In the genomic region with DNA sequence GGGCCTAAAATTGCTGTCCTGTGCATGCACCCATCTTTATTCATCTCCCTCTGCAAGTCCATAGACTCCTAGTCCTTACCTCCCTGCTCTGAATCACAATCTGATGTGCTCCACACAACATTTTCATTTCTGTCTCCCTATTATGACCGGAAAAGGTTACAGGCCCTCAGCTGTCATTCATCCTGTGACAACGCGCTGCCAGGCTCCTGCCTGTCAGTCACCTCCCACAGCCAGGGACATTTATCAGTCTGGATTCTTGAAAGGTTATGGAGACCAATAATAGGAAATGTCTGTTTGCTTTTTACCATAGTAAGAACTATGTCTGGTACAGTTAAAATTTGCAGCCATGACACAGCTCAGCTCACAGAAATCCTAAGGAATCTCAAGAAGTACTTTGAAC, we compare ENCODE assay signal across 27 cellular contexts.
"Had no signal": no experiment of that assay in that cellular context is flagged by ENCODE, and none has a peak within 500 bp of the region (broad histone marks: within the 10 kb centered on the region; RNA-seq: fewer than 3 reads in every experiment).

No MANE protein-coding gene starts in this region.

- DNase-seq: activated CD4-positive, alpha-beta T cell treated with anti-CD3 and anti-CD28 coated beads, Interleukin-2, amount 10 ng/mL, durations not matched to agents 24 days and 14 days; activated CD4-positive, alpha-beta T cell treated with anti-CD3 and anti-CD28 coated beads, Interleukin-2, amount 50 U/mL, for 4 hours; activated CD8-positive, alpha-beta T cell treated with anti-CD3 and anti-CD28 coated beads for 36 hours; activated effector memory CD4-positive, alpha-beta T cell treated with anti-CD3 and anti-CD28 coated beads, Interleukin-2, amount 50 U/mL, for 16 hours; activated naive CD4-positive, alpha-beta T cell; activated naive CD4-positive, alpha-beta T cell treated with anti-CD3 and anti-CD28 coated beads, Interleukin-2, amount 50 U/mL, for 16 hours; activated naive CD8-positive, alpha-beta T cell treated with anti-CD3 and anti-CD28 coated beads for 36 hours; activated T-cell treated with anti-CD3 and anti-CD28 coated beads, Interleukin-2, amount 50 U/mL, for 1 hour; activated T-cell treated with anti-CD3 and anti-CD28 coated beads, Interleukin-2, amount 50 U/mL, for 72 hours; amniotic stem cell; aorta; body of pancreas; central memory CD4-positive, alpha-beta T cell; Karpas-422; NCI-H1105; NCI-H1417 treated with DMSO at 0.1 percent for 48 hours; NCI-H1694; NCI-H1930; NCI-H2081 treated with DMSO at 0.1 percent for 48 hours; NCI-H345; NCI-H524 treated with DMSO at 0.1 percent for 48 hours; SHP77; SJCRH30; SK-N-SH had no signal

- H3K9ac ChIP-seq: SK-N-SH had no signal

- H3K4me1 Mint-ChIP-seq: activated CD4-positive, alpha-beta T cell treated with anti-CD3 and anti-CD28 coated beads, Interleukin-2, amount 10 ng/mL, durations not matched to agents 24 days and 14 days; activated naive CD8-positive, alpha-beta T cell treated with anti-CD3 and anti-CD28 coated beads for 36 hours; activated T-helper 17 cell treated with anti-CD3 and anti-CD28 coated beads, Interleukin-2, amount 50 U/mL, for 72 hours had no signal

- H3K36me3 Mint-ChIP-seq: activated naive CD8-positive, alpha-beta T cell treated with anti-CD3 and anti-CD28 coated beads for 36 hours had no signal

- H3K27me3 Mint-ChIP-seq: activated CD4-positive, alpha-beta T cell treated with anti-CD3 and anti-CD28 coated beads, Interleukin-2, amount 10 ng/mL, durations not matched to agents 24 days and 14 days; activated CD8-positive, alpha-beta T cell treated with anti-CD3 and anti-CD28 coated beads for 36 hours had no signal

- H3K36me3 ChIP-seq: SJCRH30 had no signal

- H3K4me1 ChIP-seq: body of pancreas had no signal

- H3K27ac Mint-ChIP-seq: activated CD4-positive, alpha-beta T cell treated with anti-CD3 and anti-CD28 coated beads, Interleukin-2, amount 10 ng/mL, durations not matched to agents 24 days and 14 days; activated CD8-positive, alpha-beta T cell treated with anti-CD3 and anti-CD28 coated beads for 36 hours; activated naive CD8-positive, alpha-beta T cell treated with anti-CD3 and anti-CD28 coated beads for 36 hours; activated T-cell treated with anti-CD3 and anti-CD28 coated beads, Interleukin-2, amount 50 U/mL, for 72 hours; activated T-helper 17 cell treated with anti-CD3 and anti-CD28 coated beads, Interleukin-2, amount 50 U/mL, for 72 hours; T-helper 1 cell treated with Interleukin-12 subunit alpha and Interleukin-12 subunit beta and Interleukin-4 antibody, amounts not matched to agents 30 μg/mL and 1 μg/mL, for 36 hours; T-helper 2 cell treated with Interferon-gamma antibody and Interleukin-4, amounts not matched to agents 5 μg/mL and 100 μg/mL, for 36 hours had no signal

- H3K9me3 ChIP-seq: body of pancreas, SJCRH30, SK-N-SH had no signal

- H3K4me3 ChIP-seq: body of pancreas, SJCRH30 had no signal

- H3K27ac ChIP-seq: body of pancreas, SJCRH30 had no signal

- H3K4me2 ChIP-seq: SK-N-SH had no signal

- H3K4me3 Mint-ChIP-seq: activated CD4-positive, alpha-beta T cell treated with anti-CD3 and anti-CD28 coated beads, Interleukin-2, amount 10 ng/mL, durations not matched to agents 24 days and 14 days; activated CD8-positive, alpha-beta T cell treated with anti-CD3 and anti-CD28 coated beads for 36 hours; activated naive CD8-positive, alpha-beta T cell treated with anti-CD3 and anti-CD28 coated beads for 36 hours; activated T-cell treated with anti-CD3 and anti-CD28 coated beads, Interleukin-2, amount 50 U/mL, for 72 hours; activated T-helper 17 cell treated with anti-CD3 and anti-CD28 coated beads, Interleukin-2, amount 50 U/mL, for 72 hours; T-helper 1 cell treated with Interleukin-12 subunit alpha and Interleukin-12 subunit beta and Interleukin-4 antibody, amounts not matched to agents 30 μg/mL and 1 μg/mL, for 36 hours; T-helper 2 cell treated with Interferon-gamma antibody and Interleukin-4, amounts not matched to agents 5 μg/mL and 100 μg/mL, for 36 hours had no signal

- H3K9me3 Mint-ChIP-seq: activated CD4-positive, alpha-beta T cell treated with anti-CD3 and anti-CD28 coated beads, Interleukin-2, amount 10 ng/mL, durations not matched to agents 24 days and 14 days; activated CD8-positive, alpha-beta T cell treated with anti-CD3 and anti-CD28 coated beads for 36 hours; activated naive CD8-positive, alpha-beta T cell treated with anti-CD3 and anti-CD28 coated beads for 36 hours; activated T-cell treated with anti-CD3 and anti-CD28 coated beads, Interleukin-2, amount 50 U/mL, for 72 hours; activated T-helper 17 cell treated with anti-CD3 and anti-CD28 coated beads, Interleukin-2, amount 50 U/mL, for 72 hours; T-helper 1 cell treated with Interleukin-12 subunit alpha and Interleukin-12 subunit beta and Interleukin-4 antibody, amounts not matched to agents 30 μg/mL and 1 μg/mL, for 36 hours; T-helper 2 cell treated with Interferon-gamma antibody and Interleukin-4, amounts not matched to agents 5 μg/mL and 100 μg/mL, for 36 hours had no signal

- H3K27me3 ChIP-seq: body of pancreas, SJCRH30 had no signal
